8 cellular contexts compared by ENCODE assay signal in the genomic region with DNA sequence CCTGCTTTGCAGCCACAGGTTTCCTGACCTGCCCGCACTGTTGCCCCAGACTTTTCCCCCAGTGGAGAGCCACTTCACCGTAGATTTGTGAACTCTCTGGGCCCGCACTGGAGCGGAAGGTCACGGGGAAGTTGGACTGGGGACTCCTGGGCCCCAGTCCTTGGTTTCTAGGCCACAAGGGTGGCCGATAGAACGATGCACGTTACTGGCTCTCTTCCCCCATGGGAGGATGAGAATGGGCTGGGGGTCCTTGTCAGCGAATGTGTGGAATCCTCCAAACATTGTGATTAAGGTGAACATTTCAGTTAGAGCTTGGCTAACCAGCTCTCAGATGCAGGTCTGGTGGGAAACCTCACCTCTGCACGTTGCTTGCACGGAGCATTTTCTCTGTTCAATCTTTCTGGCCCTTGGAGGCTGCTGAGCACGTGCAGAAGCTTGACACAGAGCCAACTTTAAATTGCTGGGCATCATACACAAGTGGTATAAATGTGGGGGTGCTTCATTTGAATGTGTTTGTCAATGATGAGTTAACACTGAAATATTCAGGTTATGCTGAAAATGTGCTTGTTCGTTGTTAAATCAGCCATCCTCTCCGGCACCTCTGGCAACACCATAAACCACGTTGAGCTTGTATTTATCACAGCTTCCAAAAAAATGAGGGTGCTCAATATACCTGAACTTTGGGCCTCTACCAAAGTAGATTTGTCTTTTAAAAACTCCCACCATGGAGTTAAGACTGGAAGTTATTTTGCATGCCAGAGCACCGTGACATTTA. TPM values are rescaled to one million over a fixed set of nuclear protein-coding genes. Genes with fewer than 3 reads are reported as not detected.
DNase-seq lines count a peak whose midpoint lies in the region; ATAC-seq and TF ChIP-seq lines count a peak whose summit lies in the region.

No MANE protein-coding gene starts in this region.

- no peak overlapping the region for H2BK15ac ChIP-seq in neuronal stem cell (ENCODE audit: low read length)

- H3K36me3 ChIP-seq in neuronal stem cell (replicated peaks in 1 of 2; ENCODE audit: control insufficient read depth in 2 of 2, insufficient read depth in 2 of 2, low read length in 2 of 2) = peaks cover 0 to 40% of the 10 kb centered on the region in 2 donors

- peak overlapping the region; percentile 78 for H3K4me3 Mint-ChIP-seq in activated CD8-positive, alpha-beta memory T cell treated with anti-CD3 and anti-CD28 coated beads, Interleukin-2, amount 10 ng/mL, durations not matched to agents 7 days and 5 days
- peak overlapping the region; percentile 89 for H3K4me3 Mint-ChIP-seq in HFFc6
- H3K4me3 Mint-ChIP-seq in activated CD4-positive, alpha-beta memory T cell treated with anti-CD3 and anti-CD28 coated beads for 36 hours = peak overlapping the region; percentile 84

- H3K27me3 ChIP-seq in neuronal stem cell (ENCODE audit: control insufficient read depth in 3 of 3, insufficient read depth in 3 of 3, low read depth in 1 of 3, low read length in 3 of 3) = no peaks in the 10 kb centered on the region

- ATAC-seq in activated CD8-positive, alpha-beta memory T cell treated with anti-CD3 and anti-CD28 coated beads, Interleukin-2, amount 10 ng/mL, durations not matched to agents 7 days and 5 days = peak; percentile 10
- no peak for ATAC-seq in HG02759 (IDR thresholded peaks at IDR 0.05; ENCODE audit: unreplicated experiment)

- H3K9ac ChIP-seq in neuronal stem cell (ENCODE audit: low read depth, low read length, poor library complexity) = peak overlapping the region; percentile 68

- peak overlapping the region; percentile 32 for H2BK5ac ChIP-seq in neuronal stem cell (ENCODE audit: low read length)

- no peak overlapping the region for H2BK120ac ChIP-seq in neuronal stem cell (ENCODE audit: low read depth, low read length)

- H2AFZ ChIP-seq in neuronal stem cell (ENCODE audit: low read length) = peak overlapping the region; percentile 97

- DNase-seq in activated CD8-positive, alpha-beta memory T cell treated with anti-CD3 and anti-CD28 coated beads, Interleukin-2, amount 10 ng/mL, durations not matched to agents 7 days and 5 days = peak; percentile 55
- no peak for DNase-seq in activated CD8-positive, alpha-beta memory T cell treated with anti-CD3 and anti-CD28 coated beads, Interleukin-2, amount 50 U/mL, for 48 hours
- DNase-seq in HFFc6 (peak; percentile 86), NCI-H1092 treated with DMSO at 0.1 percent for 48 hours (lab: John Stamatoyannopoulos, UW) (peak; percentile 49), fibroblast of villous mesenchyme (ENCODE audit: low read depth) (peak; percentile 60), neuronal stem cell (ENCODE audit: low spot score) (peak; percentile 37)
- peak; percentile 35 for DNase-seq in activated CD4-positive, alpha-beta memory T cell treated with anti-CD3 and anti-CD28 coated beads for 36 hours

- TF ChIP-seq CTCF in HFFc6 (IDR thresholded peaks at IDR 0.05) = no peak
- TF ChIP-seq CTCF in fibroblast of villous mesenchyme (IDR thresholded peaks at IDR 0.05; ENCODE audit: insufficient read depth, low read depth, low read length) = no peak

- H3K4ac ChIP-seq in neuronal stem cell (ENCODE audit: low read length) = no peak overlapping the region

- H3K9me3 Mint-ChIP-seq in activated CD8-positive, alpha-beta memory T cell treated with anti-CD3 and anti-CD28 coated beads, Interleukin-2, amount 10 ng/mL, durations not matched to agents 7 days and 5 days (ENCODE audit: low read depth) = no peaks in the 10 kb centered on the region
- H3K9me3 Mint-ChIP-seq in HFFc6 = no peaks in the 10 kb centered on the region
- no peaks in the 10 kb centered on the region for H3K9me3 Mint-ChIP-seq in activated CD4-positive, alpha-beta memory T cell treated with anti-CD3 and anti-CD28 coated beads for 36 hours

- peaks cover 4 to 12% of the 10 kb centered on the region in 2 donors for H3K4me1 ChIP-seq in neuronal stem cell (ENCODE audit: control insufficient read depth in 2 of 2, insufficient read depth in 1 of 2, low read depth in 1 of 2, low read length in 2 of 2)

- peaks cover 13% of the 10 kb centered on the region for H3K36me3 Mint-ChIP-seq in activated CD8-positive, alpha-beta memory T cell treated with anti-CD3 and anti-CD28 coated beads, Interleukin-2, amount 10 ng/mL, durations not matched to agents 7 days and 5 days
- no peaks in the 10 kb centered on the region; the same call in 1 of the 2 replicates for H3K36me3 Mint-ChIP-seq in HFFc6 (ENCODE audit: low read depth)
- peaks cover 10% of the 10 kb centered on the region for H3K36me3 Mint-ChIP-seq in activated CD4-positive, alpha-beta memory T cell treated with anti-CD3 and anti-CD28 coated beads for 36 hours

- no peak overlapping the region for H2AK5ac ChIP-seq in neuronal stem cell (ENCODE audit: low read depth, low read length)

- H3K4me3 ChIP-seq in fibroblast of villous mesenchyme (ENCODE audit: low read depth, low read length) = peak overlapping the region; percentile 57
- peak overlapping the region; percentile 54 to 88 for H3K4me3 ChIP-seq in neuronal stem cell (ENCODE audit: low read length in 2 of 2)

- no peaks in the 10 kb centered on the region for H3K27me3 Mint-ChIP-seq in activated CD8-positive, alpha-beta memory T cell treated with anti-CD3 and anti-CD28 coated beads, Interleukin-2, amount 10 ng/mL, durations not matched to agents 7 days and 5 days
- H3K27me3 Mint-ChIP-seq in HFFc6 (ENCODE audit: insufficient read depth) = no peaks in the 10 kb centered on the region
- no peaks in the 10 kb centered on the region for H3K27me3 Mint-ChIP-seq in activated CD4-positive, alpha-beta memory T cell treated with anti-CD3 and anti-CD28 coated beads for 36 hours

- H3K14ac ChIP-seq in neuronal stem cell (ENCODE audit: low read length) = no peak overlapping the region

- intact Hi-C loops in activated CD4-positive, alpha-beta memory T cell treated with anti-CD3 and anti-CD28 coated beads for 36 hours (cut with micrococcal nuclease) = loop anchor here (5.0 to 10.0 kb wide), 3 partner anchors 63 to 680 kb away; a partner anchor contains a TSS

- H3K79me1 ChIP-seq in neuronal stem cell (ENCODE audit: low read depth, low read length) = no peaks in the 10 kb centered on the region

- CTCF ChIA-PET in activated CD8-positive, alpha-beta memory T cell treated with anti-CD3 and anti-CD28 coated beads, Interleukin-2, amount 10 ng/mL, durations not matched to agents 7 days and 5 days (lab: Charles Lee) = interaction anchor here (1.7 to 2.4 kb wide), 3 partner anchors 27 to 211 kb away, joined by 5 to 23 read pairs (median 7); a partner anchor contains a TSS
- CTCF ChIA-PET in activated CD4-positive, alpha-beta memory T cell treated with anti-CD3 and anti-CD28 coated beads for 36 hours (lab: Charles Lee) = interaction anchor here (0.6 to 1.6 kb wide), 5 partner anchors 43 to 684 kb away, joined by 3 to 4 read pairs (median 3); a partner anchor contains a TSS

- WGBS in neuronal stem cell (ENCODE audit: extremely low coverage in 2 of 2, insufficient read length in 2 of 2, insufficient replicate concordance in 1 of 2), 2 donors = no CpG with 5 or more reads among the region's 16 CpGs

- no peak overlapping the region for H4K91ac ChIP-seq in neuronal stem cell (ENCODE audit: low read depth, low read length, poor library complexity)

- peak overlapping the region; percentile 89 for H3K27ac Mint-ChIP-seq in activated CD8-positive, alpha-beta memory T cell treated with anti-CD3 and anti-CD28 coated beads, Interleukin-2, amount 10 ng/mL, durations not matched to agents 7 days and 5 days
- peak overlapping the region; percentile 97 for H3K27ac Mint-ChIP-seq in HFFc6
- H3K27ac Mint-ChIP-seq in activated CD4-positive, alpha-beta memory T cell treated with anti-CD3 and anti-CD28 coated beads for 36 hours = peak overlapping the region; percentile 89

- H3K4me2 ChIP-seq in neuronal stem cell (ENCODE audit: insufficient read depth, low read length, poor library complexity, severe bottlenecking) = peak overlapping the region; percentile 74

- no peak overlapping the region for H3K27ac ChIP-seq in neuronal stem cell (replicated peaks; ENCODE audit: low read length)

- peak overlapping the region; percentile 90 for H3K18ac ChIP-seq in neuronal stem cell (ENCODE audit: low read length)

- POLR2A ChIA-PET in activated CD4-positive, alpha-beta memory T cell treated with anti-CD3 and anti-CD28 coated beads for 36 hours (lab: Charles Lee) = interaction anchor here (0.5 to 1.7 kb wide), 8 partner anchors 62 to 1469 kb away, joined by 3 to 6 read pairs (median 4); a partner anchor contains a TSS

- H2BK12ac ChIP-seq in neuronal stem cell (ENCODE audit: low read length) = no peak overlapping the region

- no peak overlapping the region for H3K23ac ChIP-seq in neuronal stem cell (ENCODE audit: low read depth, low read length, poor library complexity)

- H4K8ac ChIP-seq in neuronal stem cell (ENCODE audit: low read depth, low read length) = no peak overlapping the region

- no peaks in the 10 kb centered on the region for H3K9me3 ChIP-seq in neuronal stem cell (replicated peaks in 1 of 2; ENCODE audit: control insufficient read depth in 2 of 2, insufficient read depth in 1 of 2, low read depth in 1 of 2, low read length in 2 of 2)

- peaks cover 39% of the 10 kb centered on the region for H3K4me1 Mint-ChIP-seq in activated CD8-positive, alpha-beta memory T cell treated with anti-CD3 and anti-CD28 coated beads, Interleukin-2, amount 10 ng/mL, durations not matched to agents 7 days and 5 days
- peaks cover 46% of the 10 kb centered on the region for H3K4me1 Mint-ChIP-seq in HFFc6 (ENCODE audit: low read depth)
- peaks cover 39% of the 10 kb centered on the region for H3K4me1 Mint-ChIP-seq in activated CD4-positive, alpha-beta memory T cell treated with anti-CD3 and anti-CD28 coated beads for 36 hours (ENCODE audit: low read depth)

RNA-seq across cellular contexts. Expression of a gene that starts 1.0 kb away (rescaled TPM):
- total RNA-seq in activated CD8-positive, alpha-beta memory T cell treated with anti-CD3 and anti-CD28 coated beads, Interleukin-2, amount 10 ng/mL, durations not matched to agents 7 days and 5 days = 10 to 100 TPM; 20.7 to 22.9 TPM
- total RNA-seq in HFFc6 (2021; fragmentation: NEBNext Ultra II Directional; extraction: Animal tissue kit (Norgen Biotek cat#: 25700)) = 10 to 100 TPM; 10.6 to 14.9 (median 13.5) TPM
- total RNA-seq in activated CD4-positive, alpha-beta memory T cell treated with anti-CD3 and anti-CD28 coated beads for 36 hours = 10 to 100 TPM; 23.5 to 26.3 TPM
- total RNA-seq in fibroblast of villous mesenchyme = 20.9 and 31.5 TPM in 2 replicates
- 7.7 TPM for polyA plus RNA-seq in neuronal stem cell (2013, experiment 1 of 2)
- 7.9 TPM for polyA plus RNA-seq in neuronal stem cell (2013, experiment 2 of 2)

RNA-seq across cellular contexts. Expression of a gene that starts 40.8 kb away (rescaled TPM):
- total RNA-seq in activated CD8-positive, alpha-beta memory T cell treated with anti-CD3 and anti-CD28 coated beads, Interleukin-2, amount 10 ng/mL, durations not matched to agents 7 days and 5 days = not detected
- not detected for total RNA-seq in HFFc6 (2021; fragmentation: NEBNext Ultra II Directional; extraction: Animal tissue kit (Norgen Biotek cat#: 25700))
- total RNA-seq in activated CD4-positive, alpha-beta memory T cell treated with anti-CD3 and anti-CD28 coated beads for 36 hours = not detected
- under 0.01 TPM in 1 of 2 replicates, not detected in the other for total RNA-seq in fibroblast of villous mesenchyme
- polyA plus RNA-seq in neuronal stem cell (2013, experiment 1 of 2) = 0.32 TPM
- polyA plus RNA-seq in neuronal stem cell (2013, experiment 2 of 2) = 0.51 TPM
